In the genomic region with DNA sequence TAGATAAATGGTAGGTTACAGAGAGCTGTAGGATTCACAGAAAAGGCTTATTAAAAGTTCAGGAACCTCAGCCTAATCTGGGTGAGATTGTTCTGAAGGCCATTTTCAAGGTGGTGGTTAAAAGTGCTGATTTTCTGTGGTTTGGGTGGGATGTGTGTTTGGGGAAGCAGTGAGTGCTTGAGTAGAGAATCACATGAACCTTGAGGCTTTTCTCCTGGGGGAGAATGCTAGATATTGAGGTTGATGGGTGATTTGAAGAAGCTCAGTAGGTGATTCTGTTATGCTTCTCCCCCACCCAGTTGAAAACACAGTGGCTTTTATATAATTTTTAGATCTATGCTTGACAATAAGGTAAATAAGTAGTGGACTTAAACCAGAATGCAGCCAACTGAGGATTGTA, we compare ENCODE assay signal across 14 cellular contexts. TPM values are rescaled to one million over a fixed set of nuclear protein-coding genes. Genes with fewer than 3 reads are reported as not detected.
DNase-seq lines count a peak whose midpoint lies in the region; FAIRE-seq and TF ChIP-seq lines count a peak whose summit lies in the region.
"Had no signal": no experiment of that assay in that cellular context is flagged by ENCODE, and none has a peak within 500 bp of the region (broad histone marks: within the 10 kb centered on the region; RNA-seq: fewer than 3 reads in every experiment).

No MANE protein-coding gene starts in this region.

- TF ChIP-seq CTCF in astrocyte (IDR thresholded peaks at IDR 0.05; ENCODE audit: insufficient read depth, low read depth, low read length) (no peak), tibial artery (IDR thresholded peaks at IDR 0.05) (no peak), ovary (IDR thresholded peaks at IDR 0.05) (no peak)

- no peaks in the 10 kb centered on the region for H3K27me3 Mint-ChIP-seq in activated T-cell treated with anti-CD3 and anti-CD28 coated beads, Interleukin-2, amount 50 U/mL, for 24 hours
- no peaks in the 10 kb centered on the region for H3K27me3 Mint-ChIP-seq in astrocyte (ENCODE audit: low read depth, unreplicated experiment)

- no peaks in the 10 kb centered on the region for H3K9me3 ChIP-seq in astrocyte (ENCODE audit: insufficient read depth, low read depth, low read length)
- no peaks in the 10 kb centered on the region for H3K9me3 ChIP-seq in tibial artery
- no peaks in the 10 kb centered on the region for H3K9me3 ChIP-seq in MG63
- H3K9me3 ChIP-seq in ovary: no peaks in the 10 kb centered on the region
- H3K9me3 ChIP-seq: upper lobe of left lung had no signal

- no peak overlapping the region for H3K4me2 ChIP-seq in astrocyte (ENCODE audit: low read length)

- H3K36me3 Mint-ChIP-seq in activated T-cell treated with anti-CD3 and anti-CD28 coated beads, Interleukin-2, amount 50 U/mL, for 24 hours (ENCODE audit: low read depth): peaks cover 33% of the 10 kb centered on the region
- H3K36me3 Mint-ChIP-seq in astrocyte (ENCODE audit: low read depth, unreplicated experiment): peaks cover 8% of the 10 kb centered on the region

- H2AFZ ChIP-seq in astrocyte (ENCODE audit: low read depth, low read length): no peak overlapping the region

- H3K79me2 ChIP-seq in astrocyte (ENCODE audit: insufficient read depth, low read length): peaks cover 99% of the 10 kb centered on the region

- intact Hi-C loops in tibial artery (cut with DNase I; ENCODE audit: low total_unique reads): no loop called here
- intact Hi-C loops in ovary (cut with DNase I): loop anchor here in 1 of 4 donors (10.0 kb wide), 1 partner anchor 427 kb away; no protein-coding TSS in a partner anchor

- peak overlapping the region; percentile 16 for H3K27ac Mint-ChIP-seq in activated T-cell treated with anti-CD3 and anti-CD28 coated beads, Interleukin-2, amount 50 U/mL, for 24 hours
- no peak overlapping the region for H3K27ac Mint-ChIP-seq in astrocyte (ENCODE audit: unreplicated experiment)

- no peaks in the 10 kb centered on the region for H3K36me3 ChIP-seq in astrocyte (ENCODE audit: insufficient read depth, low read length)
- H3K36me3 ChIP-seq in tibial artery: no peaks in the 10 kb centered on the region
- H3K36me3 ChIP-seq in MG63: no peaks in the 10 kb centered on the region
- H3K36me3 ChIP-seq in ovary: no peaks in the 10 kb centered on the region
- H3K36me3 ChIP-seq: upper lobe of left lung had no signal

- H3K9me3 Mint-ChIP-seq in activated T-cell treated with anti-CD3 and anti-CD28 coated beads, Interleukin-2, amount 50 U/mL, for 24 hours: no peaks in the 10 kb centered on the region
- no peaks in the 10 kb centered on the region for H3K9me3 Mint-ChIP-seq in astrocyte (ENCODE audit: unreplicated experiment)

- H3K27ac ChIP-seq in astrocyte (ENCODE audit: low read depth, low read length) (no peak overlapping the region), tibial artery (peak overlapping the region; percentile 8), ovary (no peak overlapping the region)
- H3K27ac ChIP-seq: upper lobe of left lung had no signal

- TF ChIP-seq POLR2A in ovary (IDR thresholded peaks at IDR 0.05): no peak

- peaks cover 60% of the 10 kb centered on the region for H4K20me1 ChIP-seq in astrocyte (ENCODE audit: insufficient read depth, low read length)

- peaks cover 82% of the 10 kb centered on the region for H3K4me1 Mint-ChIP-seq in activated T-cell treated with anti-CD3 and anti-CD28 coated beads, Interleukin-2, amount 50 U/mL, for 24 hours (ENCODE audit: low read depth)
- H3K4me1 Mint-ChIP-seq in astrocyte (ENCODE audit: low read depth, unreplicated experiment): peaks cover 19% of the 10 kb centered on the region

- no peak for DNase-seq in activated T-cell treated with anti-CD3 and anti-CD28 coated beads, Interleukin-2, amount 50 U/mL, for 24 hours
- DNase-seq in activated T-cell treated with anti-CD3 and anti-CD28 coated beads for 4 hours (no peak), astrocyte (ENCODE audit: low read depth) (peak; percentile 29), tibial artery (no peak), NCI-H146 (lab: John Stamatoyannopoulos, UW) (no peak), MG63 (no peak), ovary (no peak)
- DNase-seq in Jurkat, Clone E6-1 (ENCODE audit: low read depth, low spot score): peak; percentile 42
- DNase-seq: anterior cingulate cortex, DMS53, midbrain, NCI-H2029, NCI-H774, upper lobe of left lung had no signal

- FAIRE-seq in astrocyte (lab: Jason Lieb, UNC): no peak

- no peak overlapping the region for H3K4me3 ChIP-seq in Jurkat, Clone E6-1 (ENCODE audit: low read length)
- H3K4me3 ChIP-seq in astrocyte (ENCODE audit: insufficient read depth, low read depth, low read length) (no peak overlapping the region), tibial artery (no peak overlapping the region), MG63 (no peak overlapping the region), ovary (no peak overlapping the region)
- H3K4me3 ChIP-seq: upper lobe of left lung had no signal

- H3K27me3 ChIP-seq in astrocyte (ENCODE audit: insufficient read depth, low read length) (no peaks in the 10 kb centered on the region), tibial artery (no peaks in the 10 kb centered on the region), MG63 (no peaks in the 10 kb centered on the region), ovary (no peaks in the 10 kb centered on the region)
- H3K27me3 ChIP-seq: upper lobe of left lung had no signal

- peaks cover 6% of the 10 kb centered on the region for H3K4me1 ChIP-seq in astrocyte (ENCODE audit: insufficient read depth, low read length)
- H3K4me1 ChIP-seq in tibial artery: peaks cover 0 to 75% (median 19%) of the 10 kb centered on the region in 4 donors
- H3K4me1 ChIP-seq in ovary (ENCODE audit: insufficient read depth): no peaks in the 10 kb centered on the region

- H3K4me3 Mint-ChIP-seq in activated T-cell treated with anti-CD3 and anti-CD28 coated beads, Interleukin-2, amount 50 U/mL, for 24 hours: no peak overlapping the region
- H3K4me3 Mint-ChIP-seq in astrocyte (ENCODE audit: unreplicated experiment): no peak overlapping the region

- no peak overlapping the region for H3K9ac ChIP-seq in astrocyte (ENCODE audit: low read length)

- TF ChIP-seq EP300 in ovary (IDR thresholded peaks at IDR 0.05): no peak

RNA-seq across cellular contexts. Expression of gene SIPA1L1, which starts 7.9 kb away (rescaled TPM):
- polyA plus RNA-seq in Jurkat, Clone E6-1 (2012; ENCODE audit: insufficient read depth, insufficient read length): 27.0 TPM
- total RNA-seq in astrocyte (31.3 and 32.8 TPM in 2 replicates), ovary (10 to 100 TPM in 6 of 7 donors, 1 to 10 TPM in 1; 8.7 to 60.5 (median 18.9) TPM)
- 3.0 TPM in 2 replicates for total RNA-seq in MG63 (2014; rRNA removed; shearing (Covaris generic); ENCODE audit: low replicate concordance)
- 10 to 100 TPM in 1 of 2 donors, 1 to 10 TPM in 1; 7.3 to 61.7 TPM for polyA plus RNA-seq in ovary

Comparison
In these comparisons a context has a peak if more than half of its experiments do, and no peak if none do; other contexts are left out.
1. DNase-seq: peak in Jurkat, Clone E6-1 (single experiment) and astrocyte (single experiment); none in activated T-cell treated with anti-CD3 and anti-CD28 coated beads, Interleukin-2, amount 50 U/mL, for 24 hours (single experiment), activated T-cell treated with anti-CD3 and anti-CD28 coated beads for 4 hours (single experiment), tibial artery (0 of 2), NCI-H146 (single experiment), MG63 (single experiment) and ovary (0 of 5).
2. H3K27ac ChIP-seq: peak in tibial artery (2 of 2); none in astrocyte (single experiment) and ovary (0 of 2).